Comparison of ENCODE assay signal across 1 cellular context in genomic region chr6:110949679-110950285, GRCh38.
TF ChIP-seq lines count a peak whose summit lies in the region.

No MANE protein-coding gene starts in this region.

TF ChIP-seq in SK-N-SH treated with all-trans-retinoic acid at 6 μM for 48 hours, 23 proteins besides CTCF, POLR2A, EP300 and RAD21 (continued from another document):
- TF ChIP-seq POU6F1 (CRISPR knock-in tag; IDR thresholded peaks at IDR 0.05; ENCODE audit: borderline replicate concordance, low read depth) (no peak), CSRNP3 (CRISPR knock-in tag; IDR thresholded peaks at IDR 0.05) (no peak), SNAI2 (CRISPR knock-in tag; IDR thresholded peaks at IDR 0.05) (no peak), GLIS3 (CRISPR knock-in tag; IDR thresholded peaks at IDR 0.05) (no peak)
TF ChIP-seq in SK-N-SH treated with all-trans-retinoic acid at 6 μM for 48 hours: peak in this region for 0.
